37 cellular contexts compared by ENCODE assay signal in genomic region chrX:39029221-39029620, GRCh38.
"Had no signal": no experiment of that assay in that cellular context is flagged by ENCODE, and none has a peak within 500 bp of the region (broad histone marks: within the 10 kb centered on the region; RNA-seq: fewer than 3 reads in every experiment).

No MANE protein-coding gene starts in this region.

- DNase-seq: activated B cell treated with CpG ODN at 0.5 μM for 24 hours; activated CD4-positive, alpha-beta memory T cell treated with anti-CD3 and anti-CD28 coated beads for 36 hours; activated CD4-positive, alpha-beta T cell treated with anti-CD3 and anti-CD28 coated beads for 4 hours; activated CD4-positive, alpha-beta T cell treated with anti-CD3 and anti-CD28 coated beads, Interleukin-2, amount 10 ng/mL, durations not matched to agents 24 days and 14 days; activated CD4-positive, alpha-beta T cell treated with anti-CD3 and anti-CD28 coated beads, Interleukin-2, amount 50 U/mL, for 1 hour; activated CD4-positive, alpha-beta T cell treated with anti-CD3 and anti-CD28 coated beads, Interleukin-2, amount 50 U/mL, for 4 hours; activated CD4-positive, CD25-positive, alpha-beta regulatory T cell treated with anti-CD3 and anti-CD28 coated beads, Interleukin-2, amount 50 U/mL, for 72 hours; activated CD8-positive, alpha-beta memory T cell treated with anti-CD3 and anti-CD28 coated beads, Interleukin-2, amount 50 U/mL, for 4 hours; activated CD8-positive, alpha-beta T cell treated with anti-CD3 and anti-CD28 coated beads for 36 hours; activated gamma-delta T cell; activated naive CD4-positive, alpha-beta T cell treated with anti-CD3 and anti-CD28 coated beads, Interleukin-2, amount 10 ng/mL, durations not matched to agents 7 days and 5 days; activated naive CD4-positive, alpha-beta T cell treated with Interleukin-2 at 50 U/mL for 16 hours; activated naive CD8-positive, alpha-beta T cell treated with anti-CD3 and anti-CD28 coated beads, Interleukin-2, amount 10 ng/mL, durations not matched to agents 7 days and 5 days; activated naive CD8-positive, alpha-beta T cell treated with anti-CD3 and anti-CD28 coated beads, Interleukin-2, amount 50 U/mL, for 24 hours; activated T-cell treated with anti-CD3 and anti-CD28 coated beads for 4 hours; activated T-cell treated with anti-CD3 and anti-CD28 coated beads, Interleukin-2, amount 50 U/mL, for 1 hour; activated T-cell treated with anti-CD3 and anti-CD28 coated beads, Interleukin-2, amount 50 U/mL, for 48 hours; amygdala; anterior cingulate cortex; caudate nucleus; cerebellar nuclear complex; T-helper 1 cell; T-helper 2 cell; T-helper 9 cell had no signal

- H3K4me3 ChIP-seq: ascending aorta, cardiac muscle cell had no signal

- H3K4me3 Mint-ChIP-seq: activated B cell treated with CpG ODN at 0.5 μM for 24 hours; activated CD4-positive, alpha-beta memory T cell treated with anti-CD3 and anti-CD28 coated beads for 36 hours; activated CD4-positive, alpha-beta T cell treated with anti-CD3 and anti-CD28 coated beads, Interleukin-2, amount 10 ng/mL, durations not matched to agents 24 days and 14 days; activated CD8-positive, alpha-beta T cell treated with anti-CD3 and anti-CD28 coated beads for 36 hours; activated naive CD4-positive, alpha-beta T cell treated with anti-CD3 and anti-CD28 coated beads, Interleukin-2, amount 10 ng/mL, durations not matched to agents 7 days and 5 days; activated naive CD4-positive, alpha-beta T cell treated with anti-CD3 and anti-CD28 coated beads, Interleukin-2, amount 50 U/mL, for 24 hours; activated naive CD8-positive, alpha-beta T cell; activated naive CD8-positive, alpha-beta T cell treated with anti-CD3 and anti-CD28 coated beads, Interleukin-2, amount 10 ng/mL, durations not matched to agents 7 days and 5 days; activated naive CD8-positive, alpha-beta T cell treated with anti-CD3 and anti-CD28 coated beads, Interleukin-2, amount 50 U/mL, for 24 hours; activated T-helper 1 cell treated with anti-CD3 and anti-CD28 coated beads, Interleukin-12 subunit alpha, Interleukin-12 subunit beta, Interleukin-2, Interleukin-4 antibody, amounts not matched to agents 30 ng/mL and 10 ng/mL and 1 ng/mL, durations not matched to agents 14 hours and 24 hours and 36 hours; activated T-helper 17 cell treated with anti-CD3 and anti-CD28 coated beads, Interleukin-2, amount 50 U/mL, for 72 hours; brain; central memory CD8-positive, alpha-beta T cell; T-helper 1 cell treated with Interleukin-12 subunit alpha and Interleukin-12 subunit beta and Interleukin-4 antibody, amounts not matched to agents 30 μg/mL and 1 μg/mL, for 36 hours; T-helper 2 cell treated with Interferon-gamma antibody and Interleukin-4, amounts not matched to agents 5 μg/mL and 100 μg/mL, for 36 hours had no signal

- H3K4me1 ChIP-seq: ascending aorta had no signal

- H3K36me3 Mint-ChIP-seq: activated naive CD4-positive, alpha-beta T cell treated with anti-CD3 and anti-CD28 coated beads, Interleukin-2, amount 10 ng/mL, durations not matched to agents 7 days and 5 days had no signal

- H3K27me3 Mint-ChIP-seq: activated B cell treated with CpG ODN at 0.5 μM for 24 hours; activated CD4-positive, alpha-beta memory T cell treated with anti-CD3 and anti-CD28 coated beads for 36 hours; activated CD8-positive, alpha-beta T cell treated with anti-CD3 and anti-CD28 coated beads for 36 hours; activated naive CD4-positive, alpha-beta T cell treated with anti-CD3 and anti-CD28 coated beads, Interleukin-2, amount 10 ng/mL, durations not matched to agents 7 days and 5 days; activated naive CD4-positive, alpha-beta T cell treated with anti-CD3 and anti-CD28 coated beads, Interleukin-2, amount 50 U/mL, for 24 hours; activated naive CD8-positive, alpha-beta T cell; activated naive CD8-positive, alpha-beta T cell treated with anti-CD3 and anti-CD28 coated beads, Interleukin-2, amount 50 U/mL, for 24 hours; activated T-helper 17 cell treated with anti-CD3 and anti-CD28 coated beads, Interleukin-2, amount 50 U/mL, for 72 hours; brain had no signal

- H3K27me3 ChIP-seq: ascending aorta, cardiac muscle cell had no signal

- FAIRE-seq: bronchial epithelial cell, TTC549 had no signal

- H3K36me3 ChIP-seq: ascending aorta, cardiac muscle cell had no signal

- H3K4me1 Mint-ChIP-seq: activated B cell treated with CpG ODN at 0.5 μM for 24 hours; activated CD4-positive, alpha-beta T cell treated with anti-CD3 and anti-CD28 coated beads, Interleukin-2, amount 10 ng/mL, durations not matched to agents 24 days and 14 days; activated naive CD4-positive, alpha-beta T cell treated with anti-CD3 and anti-CD28 coated beads, Interleukin-2, amount 10 ng/mL, durations not matched to agents 7 days and 5 days; activated naive CD4-positive, alpha-beta T cell treated with anti-CD3 and anti-CD28 coated beads, Interleukin-2, amount 50 U/mL, for 24 hours; activated naive CD8-positive, alpha-beta T cell treated with anti-CD3 and anti-CD28 coated beads, Interleukin-2, amount 10 ng/mL, durations not matched to agents 7 days and 5 days; activated naive CD8-positive, alpha-beta T cell treated with anti-CD3 and anti-CD28 coated beads, Interleukin-2, amount 50 U/mL, for 24 hours; activated T-helper 17 cell treated with anti-CD3 and anti-CD28 coated beads, Interleukin-2, amount 50 U/mL, for 72 hours; brain; central memory CD8-positive, alpha-beta T cell had no signal

- ATAC-seq: activated CD8-positive, alpha-beta T cell treated with anti-CD3 and anti-CD28 coated beads for 36 hours; activated naive CD8-positive, alpha-beta T cell treated with anti-CD3 and anti-CD28 coated beads, Interleukin-2, amount 50 U/mL, for 24 hours; activated T-helper 17 cell treated with anti-CD3 and anti-CD28 coated beads, Interleukin-2, amount 50 U/mL, for 72 hours had no signal

- H3K27ac Mint-ChIP-seq: activated B cell treated with CpG ODN at 0.5 μM for 24 hours; activated CD4-positive, alpha-beta memory T cell treated with anti-CD3 and anti-CD28 coated beads for 36 hours; activated CD4-positive, alpha-beta T cell treated with anti-CD3 and anti-CD28 coated beads, Interleukin-2, amount 10 ng/mL, durations not matched to agents 24 days and 14 days; activated CD8-positive, alpha-beta T cell treated with anti-CD3 and anti-CD28 coated beads for 36 hours; activated naive CD4-positive, alpha-beta T cell treated with anti-CD3 and anti-CD28 coated beads, Interleukin-2, amount 10 ng/mL, durations not matched to agents 7 days and 5 days; activated naive CD4-positive, alpha-beta T cell treated with anti-CD3 and anti-CD28 coated beads, Interleukin-2, amount 50 U/mL, for 24 hours; activated naive CD8-positive, alpha-beta T cell; activated naive CD8-positive, alpha-beta T cell treated with anti-CD3 and anti-CD28 coated beads, Interleukin-2, amount 10 ng/mL, durations not matched to agents 7 days and 5 days; activated naive CD8-positive, alpha-beta T cell treated with anti-CD3 and anti-CD28 coated beads, Interleukin-2, amount 50 U/mL, for 24 hours; activated T-helper 1 cell treated with anti-CD3 and anti-CD28 coated beads, Interleukin-12 subunit alpha, Interleukin-12 subunit beta, Interleukin-2, Interleukin-4 antibody, amounts not matched to agents 30 ng/mL and 10 ng/mL and 1 ng/mL, durations not matched to agents 14 hours and 24 hours and 36 hours; activated T-helper 17 cell treated with anti-CD3 and anti-CD28 coated beads, Interleukin-2, amount 50 U/mL, for 72 hours; brain; T-helper 1 cell treated with Interleukin-12 subunit alpha and Interleukin-12 subunit beta and Interleukin-4 antibody, amounts not matched to agents 30 μg/mL and 1 μg/mL, for 36 hours; T-helper 2 cell treated with Interferon-gamma antibody and Interleukin-4, amounts not matched to agents 5 μg/mL and 100 μg/mL, for 36 hours had no signal

- H3K9me3 Mint-ChIP-seq: activated naive CD4-positive, alpha-beta T cell treated with anti-CD3 and anti-CD28 coated beads, Interleukin-2, amount 50 U/mL, for 24 hours; activated T-helper 17 cell treated with anti-CD3 and anti-CD28 coated beads, Interleukin-2, amount 50 U/mL, for 72 hours had no signal

- H3K27ac ChIP-seq: ascending aorta, cardiac muscle cell, VCaP had no signal
